ENCODE assay signal across 11 cellular contexts in genomic region chrX:154021131-154021611, GRCh38. TPM values are rescaled to one million over a fixed set of nuclear protein-coding genes. Genes with fewer than 3 reads are reported as not detected.
DNase-seq lines count a peak whose midpoint lies in the region; ATAC-seq and TF ChIP-seq lines count a peak whose summit lies in the region.
"Had no signal": no experiment of that assay in that cellular context is flagged by ENCODE, and none has a peak within 500 bp of the region (broad histone marks: within the 10 kb centered on the region; RNA-seq: fewer than 3 reads in every experiment).

No MANE protein-coding gene starts in this region.

- peaks cover 24% of the 10 kb centered on the region for H3K36me3 ChIP-seq in OCI-LY3 (replicated peaks; ENCODE audit: low read depth, low read length)
- H3K36me3 ChIP-seq in CD8-positive, alpha-beta T cell (ENCODE audit: insufficient read depth, low read length) = no peaks in the 10 kb centered on the region

- TF ChIP-seq CTCF in GM12864 (IDR thresholded peaks at IDR 0.05; ENCODE audit: low read depth, low read length, missing control alignments) (no peak), OCI-LY3 (IDR thresholded peaks at IDR 0.05; ENCODE audit: low read depth, low read length) (no peak)
- TF ChIP-seq CTCF in CD8-positive, alpha-beta T cell (IDR thresholded peaks at IDR 0.05) = no peak

- no peaks in the 10 kb centered on the region for H3K9me3 Mint-ChIP-seq in CD8-positive, alpha-beta T cell

- peak overlapping the region; percentile 97; the same call in 1 of the 2 replicates for H3K9ac ChIP-seq in OCI-LY3 (ENCODE audit: low read length)

- intact Hi-C loops in CD8-positive, alpha-beta T cell (cut with DNase I, micrococcal nuclease) = no loop called here

- H3K36me3 Mint-ChIP-seq in CD8-positive, alpha-beta T cell = peaks cover 17% of the 10 kb centered on the region

- H3K4me3 Mint-ChIP-seq in CD8-positive, alpha-beta T cell = no peak overlapping the region

- H3K4me3 ChIP-seq in GM12864 (ENCODE audit: low read depth, low read length) = peak overlapping the region; percentile 83
- H3K4me3 ChIP-seq in OCI-LY3 (ENCODE audit: low read length) = peak overlapping the region; percentile 93
- H3K4me3 ChIP-seq in CD8-positive, alpha-beta T cell (ENCODE audit: low read depth, low read length) = no peak overlapping the region

- POLR2A ChIA-PET in CD8-positive, alpha-beta T cell (lab: Charles Lee) = interaction anchor here (0.7 to 1.4 kb wide), 3 partner anchors 36 to 519 kb away, joined by 3 to 8 read pairs (median 3); partner anchors contain the start of gene HCFC1

- H2AFZ ChIP-seq in OCI-LY3 (ENCODE audit: low read depth, low read length) = no peak overlapping the region

- H3K27ac Mint-ChIP-seq in CD8-positive, alpha-beta T cell = no peak overlapping the region

- H3K79me2 ChIP-seq in OCI-LY3 (ENCODE audit: low read length) = peaks cover 52% of the 10 kb centered on the region

- H3K4me2 ChIP-seq in OCI-LY3 (ENCODE audit: low read length) = peak overlapping the region; percentile 95

- ATAC-seq in HG03439 (IDR thresholded peaks at IDR 0.05; ENCODE audit: unreplicated experiment) = no peak
- ATAC-seq in CD8-positive, alpha-beta T cell = no peak

- peak overlapping the region; percentile 85 for H3K27ac ChIP-seq in OCI-LY3 (ENCODE audit: low read length)
- H3K27ac ChIP-seq in CD8-positive, alpha-beta T cell (ENCODE audit: low read depth, low read length) = no peak overlapping the region

- no peaks in the 10 kb centered on the region for H4K20me1 ChIP-seq in OCI-LY3 (ENCODE audit: insufficient read depth, low read length)

- H3K4me1 Mint-ChIP-seq in CD8-positive, alpha-beta T cell (ENCODE audit: low read depth) = peaks cover 14% of the 10 kb centered on the region

- H3K9me3 ChIP-seq in OCI-LY3 (ENCODE audit: insufficient read depth, low read length) = no peaks in the 10 kb centered on the region
- no peaks in the 10 kb centered on the region for H3K9me3 ChIP-seq in CD8-positive, alpha-beta T cell (ENCODE audit: low read length)
- H3K9me3 ChIP-seq: heart right ventricle had no signal

- no peaks in the 10 kb centered on the region for H3K27me3 ChIP-seq in OCI-LY3 (ENCODE audit: low read depth, low read length)
- no peaks in the 10 kb centered on the region for H3K27me3 ChIP-seq in CD8-positive, alpha-beta T cell (ENCODE audit: insufficient read depth, low read length)

- DNase-seq in GM12864 (ENCODE audit: low read depth) = no peak
- peak; percentile 68 for DNase-seq in cerebellum (ENCODE audit: low spot score)
- peak; percentile 29 for DNase-seq in renal cortical epithelial cell (ENCODE audit: low read depth)
- DNase-seq in SW 1271 (lab: John Stamatoyannopoulos, UW) = no peak
- no peak for DNase-seq in iPS-NIHi7 (ENCODE audit: extremely low spot score)
- no peak for DNase-seq in CD8-positive, alpha-beta T cell
- DNase-seq: GOT3, heart right ventricle, T1000 had no signal

- CTCF ChIA-PET in CD8-positive, alpha-beta T cell (lab: Charles Lee) = interaction anchor here (1.6 kb wide), 1 partner anchor 8 kb away, joined by 7 read pairs; no protein-coding TSS in a partner anchor

- no peaks in the 10 kb centered on the region for H3K27me3 Mint-ChIP-seq in CD8-positive, alpha-beta T cell (ENCODE audit: low read depth)

- peaks cover 19% of the 10 kb centered on the region for H3K4me1 ChIP-seq in OCI-LY3 (ENCODE audit: low read length)
- peaks cover 16% of the 10 kb centered on the region for H3K4me1 ChIP-seq in CD8-positive, alpha-beta T cell (ENCODE audit: insufficient read depth, low read length)

RNA-seq across cellular contexts. Expression of gene IRAK1, which starts 1.5 kb away (rescaled TPM):
- total RNA-seq in cerebellum = 10.9 TPM
- 78.7 and 79.4 TPM in 2 replicates for total RNA-seq in renal cortical epithelial cell
- 10 to 100 TPM; 84.8 to 92.5 TPM for total RNA-seq in CD8-positive, alpha-beta T cell

RNA-seq across cellular contexts. Expression of gene TMEM187, which starts 48.6 kb away (rescaled TPM):
- 1.3 TPM for total RNA-seq in cerebellum
- 5.4 and 8.3 TPM in 2 replicates for total RNA-seq in renal cortical epithelial cell
- 1 to 10 TPM; 1.6 to 3.2 TPM for total RNA-seq in CD8-positive, alpha-beta T cell

RNA-seq across cellular contexts. Expression of gene HCFC1, which starts 49.6 kb away (rescaled TPM):
- total RNA-seq in cerebellum (20.0 TPM), renal cortical epithelial cell (11.6 and 34.7 TPM in 2 replicates)
- 10 to 100 TPM; 49.1 to 56.3 TPM for total RNA-seq in CD8-positive, alpha-beta T cell

Comparison
In these comparisons a context has a peak if more than half of its experiments do, and no peak if none do; other contexts are left out.
1. DNase-seq: peak in cerebellum (single experiment) and renal cortical epithelial cell (single experiment); none in GM12864 (single experiment), SW 1271 (0 of 2), iPS-NIHi7 (single experiment) and CD8-positive, alpha-beta T cell (0 of 7).